ENCODE assay signal across 9 cellular contexts in genomic region chr3:197599089-197599765, GRCh38. TPM values are rescaled to one million over a fixed set of nuclear protein-coding genes. Genes with fewer than 3 reads are reported as not detected.
DNase-seq lines count a peak whose midpoint lies in the region; ATAC-seq, FAIRE-seq and TF ChIP-seq lines count a peak whose summit lies in the region.
"Had no signal": no experiment of that assay in that cellular context is flagged by ENCODE, and none has a peak within 500 bp of the region (broad histone marks: within the 10 kb centered on the region; RNA-seq: fewer than 3 reads in every experiment).

No MANE protein-coding gene starts in this region.

- H3K27ac ChIP-seq in breast epithelium, result no peak overlapping the region
- peak overlapping the region; percentile 38 for H3K27ac ChIP-seq in keratinocyte (ENCODE audit: control insufficient read depth, insufficient read depth, low read length)

- H3K4me1 Mint-ChIP-seq in T-cell, result peaks cover 4 to 7% (median 4%) of the 10 kb centered on the region in 3 donors

- H3K4me1 ChIP-seq in breast epithelium (no peaks in the 10 kb centered on the region), keratinocyte (ENCODE audit: control insufficient read depth, extremely low read depth, insufficient read depth, low read length) (peaks cover 7% of the 10 kb centered on the region)

- H3K9me1 ChIP-seq in keratinocyte (ENCODE audit: control insufficient read depth, extremely low read depth, insufficient read depth, low read length), result no peaks in the 10 kb centered on the region

- no peaks in the 10 kb centered on the region for H3K27me3 Mint-ChIP-seq in T-cell
- H3K27me3 Mint-ChIP-seq: stimulated activated naive CD8-positive, alpha-beta T cell treated with anti-CD3 and anti-CD28 coated beads, Interleukin-15, Interleukin-2, amounts not matched to agents 100 ng/mL and 50 ng/mL, for 24 hours had no signal

- H3K79me2 ChIP-seq in keratinocyte (ENCODE audit: control insufficient read depth, insufficient read depth, low read length), result no peaks in the 10 kb centered on the region

- no peak for TF ChIP-seq POLR2A in breast epithelium (IDR thresholded peaks at IDR 0.05)

- DNase-seq in GM12864 (ENCODE audit: low read depth) (peak; percentile 59), T-cell (peak; percentile 54 to 81 (median 70)), breast epithelium (ENCODE audit: low spot score in 2 of 2) (peak; percentile 53 to 61), keratinocyte (ENCODE audit: low read depth, low spot score) (peak; percentile 40), DMS114 treated with DMSO at 0.1 percent for 48 hours (lab: John Stamatoyannopoulos, UW; ENCODE audit: unreplicated experiment) (no peak), NCI-H2171 treated with DMSO at 0.1 percent for 48 hours (lab: John Stamatoyannopoulos, UW) (no peak)
- peak; percentile 77 for DNase-seq in stimulated activated CD4-positive, alpha-beta T cell treated with anti-CD3 and anti-CD28 coated beads, Interleukin-1b, Interleukin-23, amount 100 ng/mL, for 48 hours

- peak; percentile 95 for TF ChIP-seq CTCF in GM12864 (IDR thresholded peaks at IDR 0.05; ENCODE audit: low read depth, low read length, missing control alignments)
- peak; percentile 46 to 85 (median 80) for TF ChIP-seq CTCF in breast epithelium (IDR thresholded peaks at IDR 0.05)
- TF ChIP-seq CTCF in keratinocyte (optimal IDR thresholded peaks at IDR 0.05 in 1 of 3, IDR thresholded peaks at IDR 0.05 in 1 of 3, conservative IDR thresholded peaks at IDR 0.05 in 1 of 3; ENCODE audit: extremely low read depth in 1 of 3, insufficient read depth in 2 of 3, low read length in 3 of 3), result peak; percentile 81 to 92 (median 91)

- ATAC-seq in HG02884 (IDR thresholded peaks at IDR 0.05; ENCODE audit: unreplicated experiment), result peak; percentile 68
- ATAC-seq in T-cell (replicated peaks in 1 of 4), result peak; percentile 92 to 99 (median 98)

- POLR2A ChIA-PET in T-cell (lab: Charles Lee), result interaction anchor here (0.6 kb wide), 2 partner anchors 11 to 23 kb away, joined by 3 to 16 read pairs; no protein-coding TSS in a partner anchor

- no peak for FAIRE-seq in keratinocyte (lab: Jason Lieb, UNC)

- CTCF ChIA-PET in T-cell (lab: Charles Lee), result interaction anchor here (0.6 to 1.9 kb wide), 9 partner anchors 8 to 71 kb away, joined by 3 to 18 read pairs (median 3); no protein-coding TSS in a partner anchor

- dilution Hi-C loops in keratinocyte (cut with MboI; ENCODE audit: extremely low pct_ligation_motif_present, low sequenced_read_pairs), result no loop called here

- H3K36me3 ChIP-seq in breast epithelium (no peaks in the 10 kb centered on the region), keratinocyte (ENCODE audit: control insufficient read depth in 2 of 2, extremely low read depth in 1 of 2, insufficient read depth in 2 of 2, low read length in 2 of 2) (no peaks in the 10 kb centered on the region)

- intact Hi-C loops in breast epithelium (cut with DNase I; ENCODE audit: low total_unique reads), result no loop called here

- no peak overlapping the region for H3K4me3 Mint-ChIP-seq in T-cell
- H3K4me3 Mint-ChIP-seq: stimulated activated naive CD8-positive, alpha-beta T cell treated with anti-CD3 and anti-CD28 coated beads, Interleukin-15, Interleukin-2, amounts not matched to agents 100 ng/mL and 50 ng/mL, for 24 hours had no signal

- H3K27ac Mint-ChIP-seq in T-cell, result peak overlapping the region in 1 of 2 donors; percentile 44
- H3K27ac Mint-ChIP-seq: stimulated activated naive CD8-positive, alpha-beta T cell treated with anti-CD3 and anti-CD28 coated beads, Interleukin-15, Interleukin-2, amounts not matched to agents 100 ng/mL and 50 ng/mL, for 24 hours had no signal

- no peaks in the 10 kb centered on the region for H3K27me3 ChIP-seq in breast epithelium
- H3K27me3 ChIP-seq in keratinocyte (ENCODE audit: control insufficient read depth, extremely low read depth, insufficient read depth, low read length), result no peaks in the 10 kb centered on the region

- H3K4me2 ChIP-seq in keratinocyte (ENCODE audit: control insufficient read depth, extremely low read depth, insufficient read depth, low read depth, low read length), result peak overlapping the region; percentile 98

- H3K4me3 ChIP-seq in GM12864 (ENCODE audit: low read depth, low read length) (no peak overlapping the region), breast epithelium (peak overlapping the region in 2 of 3 donors; percentile 4 to 40), keratinocyte (ENCODE audit: control insufficient read depth in 2 of 3, extremely low read depth in 1 of 3, insufficient read depth in 2 of 3, low read depth in 1 of 3, low read length in 3 of 3) (peak overlapping the region; percentile 9 to 61 (median 58))

- peak overlapping the region; percentile 61 for H2AFZ ChIP-seq in keratinocyte (ENCODE audit: control insufficient read depth, low read length)

- no peaks in the 10 kb centered on the region for H3K36me3 Mint-ChIP-seq in T-cell

- no peaks in the 10 kb centered on the region for H3K9me3 Mint-ChIP-seq in T-cell
- H3K9me3 Mint-ChIP-seq: stimulated activated naive CD8-positive, alpha-beta T cell treated with anti-CD3 and anti-CD28 coated beads, Interleukin-15, Interleukin-2, amounts not matched to agents 100 ng/mL and 50 ng/mL, for 24 hours had no signal

- no peaks in the 10 kb centered on the region for H4K20me1 ChIP-seq in keratinocyte (ENCODE audit: control insufficient read depth, extremely low read depth, insufficient read depth, low read length)

- no peaks in the 10 kb centered on the region for H3K9me3 ChIP-seq in breast epithelium
- H3K9me3 ChIP-seq in keratinocyte (ENCODE audit: control insufficient read depth, low read depth, low read length), result no peaks in the 10 kb centered on the region

- H3K9ac ChIP-seq in keratinocyte (ENCODE audit: control insufficient read depth, extremely low read depth, insufficient read depth, low read length), result peak overlapping the region; percentile 49

RNA-seq across cellular contexts. Expression of gene BDH1, which starts 43.5 kb away (rescaled TPM):
- total RNA-seq in T-cell (10 to 100 TPM; 31.1 to 74.7 (median 68.9) TPM), breast epithelium (10 to 100 TPM; 14.6 to 33.1 (median 16.4) TPM)
- polyA plus RNA-seq in keratinocyte, result 29.2 to 30.8 TPM (median 30.2 TPM) in 3 replicates
- polyA plus RNA-seq in keratinocyte (2011; ENCODE audit: low read depth), result 24.5 TPM
- 13.0 and 20.3 TPM in 2 replicates for polyA plus RNA-seq in keratinocyte (2011; cell fraction: cytosol; rRNA removed)
- 32.9 and 38.4 TPM in 2 replicates for polyA plus RNA-seq in keratinocyte (2011; cell fraction: nucleus; rRNA removed)
- 24.6 and 37.7 TPM in 2 replicates for polyA plus RNA-seq in keratinocyte (2012; ENCODE audit: low replicate concordance)
- polyA minus RNA-seq in keratinocyte, result 18.2 to 27.2 TPM (median 19.1 TPM) in 3 replicates
- polyA minus RNA-seq in keratinocyte (2011; cell fraction: cytosol; rRNA and poly(A)+ RNA removed), result 10.2 TPM
- 10.9 and 17.8 TPM in 2 replicates for polyA minus RNA-seq in keratinocyte (2011; cell fraction: nucleus; rRNA and poly(A)+ RNA removed)

Comparison
In these comparisons a context has a peak if more than half of its experiments do, and no peak if none do; other contexts are left out.
1. DNase-seq: peak in GM12864 (single experiment), T-cell (34 of 34), breast epithelium (2 of 2), keratinocyte (single experiment) and stimulated activated CD4-positive, alpha-beta T cell treated with anti-CD3 and anti-CD28 coated beads, Interleukin-1b, Interleukin-23, amount 100 ng/mL, for 48 hours (single experiment); none in DMS114 treated with DMSO at 0.1 percent for 48 hours (single experiment) and NCI-H2171 treated with DMSO at 0.1 percent for 48 hours (single experiment).
2. Peak in every context shown above with its lines, with median percentiles within 50 percentile points of each other: CTCF ChIP-seq.